ENCODE assay signal across 8 cellular contexts in genomic region chr4:2837110-2837903, GRCh38. TPM values are rescaled to one million over a fixed set of nuclear protein-coding genes. Genes with fewer than 3 reads are reported as not detected.
A peak's percentile ranks its signal among the peaks of the same experiment; 100 is the strongest.
DNase-seq lines count a peak whose midpoint lies in the region; ATAC-seq and TF ChIP-seq lines count a peak whose summit lies in the region.

No MANE protein-coding gene starts in this region.

- H3K4me1 Mint-ChIP-seq in naive B cell: peaks cover 56 to 83% (median 74%) of the 10 kb centered on the region in 3 donors

- H3K4me3 ChIP-seq in coronary artery: peak overlapping the region; percentile 27

- intact Hi-C loops in Right ventricle myocardium inferior (cut with DNase I) (no loop called here), cardiac septum (cut with DNase I) (no loop called here)

- H3K27ac ChIP-seq in coronary artery: peak overlapping the region in 1 of 2 donors; percentile 74

- peak overlapping the region; percentile 23 to 90 (median 77) for H3K4me3 Mint-ChIP-seq in naive B cell

- peaks cover 0 to 4% (median 0%) of the 10 kb centered on the region in 7 donors for H3K9me3 Mint-ChIP-seq in naive B cell

- H3K27me3 Mint-ChIP-seq in naive B cell: no peaks in the 10 kb centered on the region

- peak; percentile 4 for ATAC-seq in Right ventricle myocardium inferior
- no peak for ATAC-seq in naive B cell (ENCODE audit: low read depth in 2 of 2)
- ATAC-seq in HG03139 (IDR thresholded peaks at IDR 0.05; ENCODE audit: unreplicated experiment): no peak
- no peak for ATAC-seq in GM21529 (IDR thresholded peaks at IDR 0.05; ENCODE audit: unreplicated experiment)
- ATAC-seq in GM18907 (IDR thresholded peaks at IDR 0.05; ENCODE audit: unreplicated experiment): no peak

- DNase-seq in Right ventricle myocardium inferior (ENCODE audit: missing footprints) (peak; percentile 68), cardiac septum (ENCODE audit: low spot score) (no peak), coronary artery (ENCODE audit: low spot score) (peak; percentile 72), naive B cell (no peak), AG20443 (ENCODE audit: low spot score) (no peak)

- peaks cover 3 to 16% of the 10 kb centered on the region in 2 donors for H3K36me3 Mint-ChIP-seq in naive B cell

- peak overlapping the region; percentile 70 to 99 (median 90) for H3K27ac Mint-ChIP-seq in naive B cell

- no peak for TF ChIP-seq CTCF in coronary artery (IDR thresholded peaks at IDR 0.05)

RNA-seq across cellular contexts. Expression of gene ADD1, which starts 6.3 kb away (rescaled TPM):
- 231 TPM for total RNA-seq in Right ventricle myocardium inferior
- 213 TPM for total RNA-seq in cardiac septum
- 100 to 1,000 TPM; 325 to 440 (median 349) TPM for polyA plus RNA-seq in naive B cell (ENCODE audit: low read depth in 6 of 6)

RNA-seq across cellular contexts. Expression of gene SH3BP2, which starts 44.4 kb away (rescaled TPM):
- total RNA-seq in Right ventricle myocardium inferior (32.2 TPM), cardiac septum (19.1 TPM)
- polyA plus RNA-seq in naive B cell (ENCODE audit: low read depth in 6 of 6): 10 to 100 TPM; 14.3 to 91.1 (median 28.7) TPM

Comparison
In these comparisons a context has a peak if more than half of its experiments do, and no peak if none do; other contexts are left out.
1. DNase-seq: peak in Right ventricle myocardium inferior (single experiment) and coronary artery (single experiment); none in cardiac septum (single experiment), naive B cell (single experiment) and AG20443 (single experiment).